ENCODE assay signal across 29 cellular contexts in genomic region chr6:84260186-84260585, GRCh38.
"Had no signal": no experiment of that assay in that cellular context is flagged by ENCODE, and none has a peak within 500 bp of the region (broad histone marks: within the 10 kb centered on the region; RNA-seq: fewer than 3 reads in every experiment).

No MANE protein-coding gene starts in this region.

- ATAC-seq: effector memory CD8-positive, alpha-beta T cell; heart left ventricle; left ventricle myocardium superior; naive thymus-derived CD4-positive, alpha-beta T cell; right cardiac atrium; stimulated activated memory B cell treated with anti-CD40 and anti-IgM and Interleukin-4, amounts not matched to agents 10 μg/mL and 1 μg/mL and 100 μg/mL, for 72 hours; stimulated activated naive CD8-positive, alpha-beta T cell treated with anti-CD3 and anti-CD28 coated beads, Interleukin-15, Interleukin-2, amounts not matched to agents 100 U/mL and 50 U/mL, for 24 hours had no signal

- H3K27ac ChIP-seq: esophagus squamous epithelium, heart left ventricle, prostate gland, sigmoid colon, skin epidermis, spleen, testis, upper lobe of left lung had no signal

- H3K27me3 ChIP-seq: esophagus squamous epithelium, heart left ventricle, sigmoid colon, testis, tibial artery, upper lobe of left lung had no signal

- H3K4me1 ChIP-seq: esophagus squamous epithelium, prostate gland, sigmoid colon, spleen, upper lobe of left lung had no signal

- H3K4me3 ChIP-seq: esophagus squamous epithelium, heart left ventricle, lung, prostate gland, sigmoid colon, skin epidermis, spleen, testis, tibial artery, upper lobe of left lung had no signal

- H3K36me3 ChIP-seq: esophagus squamous epithelium, heart left ventricle, prostate gland, sigmoid colon, spleen, tibial artery, upper lobe of left lung had no signal

- H3K9me3 ChIP-seq: esophagus squamous epithelium, heart left ventricle, prostate gland, sigmoid colon, spleen, testis, tibial artery, upper lobe of left lung had no signal

- DNase-seq: cerebellar nuclear complex; cortex of kidney; effector memory CD8-positive, alpha-beta T cell; erythroblast; esophagus squamous epithelium; heart left ventricle; hippocampal formation; immature natural killer cell; left ventricle myocardium superior; naive thymus-derived CD4-positive, alpha-beta T cell; nephron progenitor cell; nucleus accumbens; right cardiac atrium; sigmoid colon; spleen; stimulated activated CD4-positive, alpha-beta T cell treated with anti-CD3 and anti-CD28 coated beads, Interleukin-4, amount 100 ng/mL, for 4 hours; stimulated activated naive CD8-positive, alpha-beta T cell treated with anti-CD3 and anti-CD28 coated beads, Interleukin-15, Interleukin-2, amounts not matched to agents 100 U/mL and 50 U/mL, for 24 hours; substantia nigra; testis; tibial artery; upper lobe of left lung had no signal

- FAIRE-seq: endometrium, frontal cortex, keratinocyte, urothelium cell line had no signal
